Comparison of ENCODE assay signal across 18 cellular contexts in genomic region chr20:16308754-16309153, GRCh38.
"Had no signal": no experiment of that assay in that cellular context is flagged by ENCODE, and none has a peak within 500 bp of the region (broad histone marks: within the 10 kb centered on the region; RNA-seq: fewer than 3 reads in every experiment).

No MANE protein-coding gene starts in this region.

- H3K4me3 ChIP-seq: coronary artery, left lung, stomach, thoracic aorta had no signal

- H3K4me1 Mint-ChIP-seq: immature natural killer cell, memory B cell, neural crest cell, T-helper 17 cell had no signal

- ATAC-seq: left lung, T-helper 17 cell had no signal

- H3K4me3 Mint-ChIP-seq: activated naive CD8-positive, alpha-beta T cell; immature natural killer cell; memory B cell; neural crest cell; T-helper 17 cell had no signal

- DNase-seq: activated CD4-positive, alpha-beta T cell treated with anti-CD3 and anti-CD28 coated beads, Interleukin-2, amount 50 U/mL, for 1 hour; activated effector memory CD4-positive, alpha-beta T cell treated with Interleukin-2 at 50 U/mL for 16 hours; activated T-cell treated with anti-CD3 and anti-CD28 coated beads, Interleukin-2, amount 50 U/mL, for 1 hour; aorta; effector CD4-positive, alpha-beta T cell; glutamatergic neuron; immature natural killer cell; left lung; stimulated activated CD4-positive, alpha-beta T cell treated with anti-CD3 and anti-CD28 coated beads, Interleukin-4, amount 100 ng/mL, for 4 hours; stomach; T-helper 17 cell had no signal

- H3K27ac Mint-ChIP-seq: activated naive CD8-positive, alpha-beta T cell; immature natural killer cell; memory B cell; T-helper 17 cell had no signal

- H3K4me1 ChIP-seq: left lung, stomach had no signal

- H3K27me3 Mint-ChIP-seq: activated naive CD8-positive, alpha-beta T cell; memory B cell; T-helper 17 cell had no signal

- FAIRE-seq: endothelial cell of umbilical vein, TTC549 had no signal

- H3K27ac ChIP-seq: coronary artery, left lung, stomach, thoracic aorta had no signal

- H3K36me3 ChIP-seq: thoracic aorta had no signal

- H3K27me3 ChIP-seq: left lung, stomach had no signal
